1 cellular context compared by ENCODE assay signal in genomic region chr14:73463411-73463810, GRCh38.
TF ChIP-seq lines count a peak whose summit lies in the region.

No MANE protein-coding gene starts in this region.

TF ChIP-seq in endothelial cell of umbilical vein, 7 proteins besides CTCF, POLR2A, EP300 and RAD21 (continued from another document):
- peak; percentile 66 for TF ChIP-seq POLR2AphosphoS5 (IDR thresholded peaks at IDR 0.05; ENCODE audit: insufficient read depth, low read depth, low read length)
- TF ChIP-seq GATA2 (IDR thresholded peaks at IDR 0.05; ENCODE audit: insufficient read depth, insufficient read length, low read depth, low read length): no peak
- no peak for TF ChIP-seq EZH2 (IDR thresholded peaks at IDR 0.05; ENCODE audit: borderline replicate concordance, low read depth, low read length, severe bottlenecking)
- no peak for TF ChIP-seq MYC (IDR thresholded peaks at IDR 0.05; ENCODE audit: low read depth, low read length)
